ENCODE assay signal across 8 cellular contexts in the genomic region with DNA sequence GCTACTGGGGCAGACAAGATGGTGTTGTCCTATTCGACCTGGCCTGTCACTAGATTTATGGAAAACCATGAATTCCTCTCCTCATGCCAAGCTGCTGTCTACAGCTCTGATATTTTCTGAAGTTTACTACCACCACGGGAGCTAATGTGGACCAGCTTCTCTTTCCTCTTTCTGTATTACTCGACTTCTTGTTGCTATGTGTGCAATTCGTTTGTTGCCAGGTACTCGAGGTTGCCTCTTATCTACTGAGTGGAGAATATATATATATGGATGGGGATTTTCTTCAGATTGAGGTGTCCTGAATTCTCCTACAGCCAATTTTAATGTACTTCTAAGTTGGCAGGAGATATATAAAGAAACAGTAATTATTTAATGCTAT. TPM values are rescaled to one million over a fixed set of nuclear protein-coding genes. Genes with fewer than 3 reads are reported as not detected.
DNase-seq lines count a peak whose midpoint lies in the region; ATAC-seq and TF ChIP-seq lines count a peak whose summit lies in the region.

No MANE protein-coding gene starts in this region.

- intact Hi-C loops in CD8-positive, alpha-beta T cell (cut with DNase I, micrococcal nuclease), result loop anchor here in 1 of 2 experiments (1.0 kb wide), 1 partner anchor 34 kb away; the partner anchor contains the start of gene MAN1A1
- intact Hi-C loops in colonic mucosa (cut with DNase I) (no loop called here), sigmoid colon (cut with DNase I) (no loop called here)

- H3K27ac ChIP-seq in CD8-positive, alpha-beta T cell (ENCODE audit: low read depth, low read length), result peak overlapping the region; percentile 37
- peak overlapping the region; percentile 40 for H3K27ac ChIP-seq in colonic mucosa
- H3K27ac ChIP-seq in sigmoid colon, result peak overlapping the region in 1 of 4 donors; percentile 27

- no peak for TF ChIP-seq EP300 in sigmoid colon (IDR thresholded peaks at IDR 0.05)

- TF ChIP-seq POLR2A in sigmoid colon (IDR thresholded peaks at IDR 0.05), result no peak

- WGBS in sigmoid colon, 2 donors, result 63 to 75% methylated on average over 5 of the region's 5 CpGs

- peaks cover 54% of the 10 kb centered on the region for H3K4me1 Mint-ChIP-seq in CD8-positive, alpha-beta T cell (ENCODE audit: low read depth)

- peak overlapping the region; percentile 57 for H3K4me3 Mint-ChIP-seq in CD8-positive, alpha-beta T cell

- no peak for DNase-seq in CD8-positive, alpha-beta T cell
- DNase-seq in colonic mucosa (no peak), cerebellum (ENCODE audit: low spot score) (no peak), sigmoid colon (no peak), NCI-H2171 (lab: John Stamatoyannopoulos, UW) (no peak), DMS 273 treated with DMSO at 0.1 percent for 48 hours (lab: John Stamatoyannopoulos, UW) (no peak)

- no peak overlapping the region for H3K9ac ChIP-seq in colonic mucosa (ENCODE audit: low read depth in 2 of 2, low read length in 2 of 2)

- no peaks in the 10 kb centered on the region for H3K9me3 ChIP-seq in CD8-positive, alpha-beta T cell (ENCODE audit: low read length)
- H3K9me3 ChIP-seq in colonic mucosa, result no peaks in the 10 kb centered on the region
- H3K9me3 ChIP-seq in sigmoid colon, result no peaks in the 10 kb centered on the region

- TF ChIP-seq CTCF in CD8-positive, alpha-beta T cell (IDR thresholded peaks at IDR 0.05), result no peak
- no peak for TF ChIP-seq CTCF in colonic mucosa (IDR thresholded peaks at IDR 0.05)
- no peak for TF ChIP-seq CTCF in sigmoid colon (IDR thresholded peaks at IDR 0.05)

- no peaks in the 10 kb centered on the region for H3K27me3 Mint-ChIP-seq in CD8-positive, alpha-beta T cell (ENCODE audit: low read depth)

- no peaks in the 10 kb centered on the region for H3K27me3 ChIP-seq in CD8-positive, alpha-beta T cell (ENCODE audit: insufficient read depth, low read length)
- H3K27me3 ChIP-seq in colonic mucosa (no peaks in the 10 kb centered on the region), sigmoid colon (no peaks in the 10 kb centered on the region)

- H3K4me1 ChIP-seq in CD8-positive, alpha-beta T cell (ENCODE audit: insufficient read depth, low read length), result peaks cover 36% of the 10 kb centered on the region
- no peaks in the 10 kb centered on the region for H3K4me1 ChIP-seq in colonic mucosa
- peaks cover 0 to 29% (median 18%) of the 10 kb centered on the region in 4 donors for H3K4me1 ChIP-seq in sigmoid colon

- H3K27ac Mint-ChIP-seq in CD8-positive, alpha-beta T cell, result peak overlapping the region; percentile 89

- H3K9me3 Mint-ChIP-seq in CD8-positive, alpha-beta T cell, result no peaks in the 10 kb centered on the region

- H3K36me3 Mint-ChIP-seq in CD8-positive, alpha-beta T cell, result peaks cover 2% of the 10 kb centered on the region

- CTCF ChIA-PET in CD8-positive, alpha-beta T cell (lab: Charles Lee), result interaction anchor here (0.6 to 2.5 kb wide), 8 partner anchors 11 to 659 kb away, joined by 3 to 12 read pairs (median 4); no protein-coding TSS in a partner anchor

- H3K4me3 ChIP-seq in CD8-positive, alpha-beta T cell (ENCODE audit: low read depth, low read length), result no peak overlapping the region
- H3K4me3 ChIP-seq in colonic mucosa (no peak overlapping the region), sigmoid colon (no peak overlapping the region)

- POLR2A ChIA-PET in CD8-positive, alpha-beta T cell (lab: Charles Lee), result interaction anchor here (0.8 to 2.7 kb wide), 4 partner anchors 7 to 205 kb away, joined by 3 to 24 read pairs (median 7); no protein-coding TSS in a partner anchor

- ATAC-seq in CD8-positive, alpha-beta T cell, result no peak
- ATAC-seq in GM19455 (IDR thresholded peaks at IDR 0.05; ENCODE audit: unreplicated experiment), result peak; percentile 46
- ATAC-seq in HG03342 (IDR thresholded peaks at IDR 0.05; ENCODE audit: unreplicated experiment), result peak; percentile 60

- H3K36me3 ChIP-seq in CD8-positive, alpha-beta T cell (ENCODE audit: insufficient read depth, low read length), result no peaks in the 10 kb centered on the region
- H3K36me3 ChIP-seq in colonic mucosa (no peaks in the 10 kb centered on the region), sigmoid colon (no peaks in the 10 kb centered on the region)

RNA-seq across cellular contexts. Expression of gene MAN1A1, which starts 34.7 kb away (rescaled TPM):
- total RNA-seq in CD8-positive, alpha-beta T cell, result 1 to 10 TPM; 8.4 to 8.5 TPM
- total RNA-seq in colonic mucosa (10 to 100 TPM; 43.5 to 77.1 TPM), cerebellum (31.1 TPM), sigmoid colon (100 to 1,000 TPM in 3 of 4 donors, 10 to 100 TPM in 1; 81.9 to 143 (median 107) TPM)
- polyA plus RNA-seq in sigmoid colon, result 10 to 100 TPM; 10.2 to 25.7 (median 10.8) TPM
